In genomic region chr5:169695919-169696490, GRCh38 we compare ENCODE assay signal across 13 cellular contexts. TPM values are rescaled to one million over a fixed set of nuclear protein-coding genes. Genes with fewer than 3 reads are reported as not detected.
DNase-seq lines count a peak whose midpoint lies in the region; ATAC-seq lines count a peak whose summit lies in the region.
"Had no signal": no experiment of that assay in that cellular context is flagged by ENCODE, and none has a peak within 500 bp of the region (broad histone marks: within the 10 kb centered on the region; RNA-seq: fewer than 3 reads in every experiment).

No MANE protein-coding gene starts in this region.

- H3K27ac ChIP-seq in SJSA1 (peak overlapping the region; percentile 65), substantia nigra (ENCODE audit: low read depth, low read length, poor library complexity, severe bottlenecking) (no peak overlapping the region)

- no peaks in the 10 kb centered on the region for H3K9me3 ChIP-seq in SJSA1 (replicated peaks)

- H3K27me3 ChIP-seq in SJSA1 (replicated peaks): no peaks in the 10 kb centered on the region

- peaks cover 39% of the 10 kb centered on the region for H3K4me1 ChIP-seq in SJSA1 (replicated peaks)

- peaks cover 11 to 22% of the 10 kb centered on the region in 2 donors for H3K36me3 Mint-ChIP-seq in activated T-cell treated with anti-CD3 and anti-CD28 coated beads, Interleukin-2, amount 50 U/mL, for 72 hours (ENCODE audit: insufficient read depth in 2 of 2)
- H3K36me3 Mint-ChIP-seq in stimulated activated effector memory CD8-positive, alpha-beta T cell treated with anti-CD3 and anti-CD28 coated beads, Interleukin-12 subunit alpha, Interleukin-12 subunit beta, amount 100 ng/mL, for 72 hours: peaks cover 77% of the 10 kb centered on the region

- no peaks in the 10 kb centered on the region for H3K36me3 ChIP-seq in SJSA1

- no peaks in the 10 kb centered on the region for H3K9me3 Mint-ChIP-seq in activated T-cell treated with anti-CD3 and anti-CD28 coated beads, Interleukin-2, amount 50 U/mL, for 72 hours
- no peaks in the 10 kb centered on the region for H3K9me3 Mint-ChIP-seq in stimulated activated effector memory CD8-positive, alpha-beta T cell treated with anti-CD3 and anti-CD28 coated beads, Interleukin-12 subunit alpha, Interleukin-12 subunit beta, amount 100 ng/mL, for 72 hours

- H3K27ac Mint-ChIP-seq in activated T-cell treated with anti-CD3 and anti-CD28 coated beads, Interleukin-2, amount 50 U/mL, for 72 hours: peak overlapping the region; percentile 30
- peak overlapping the region; percentile 80 for H3K27ac Mint-ChIP-seq in stimulated activated effector memory CD8-positive, alpha-beta T cell treated with anti-CD3 and anti-CD28 coated beads, Interleukin-12 subunit alpha, Interleukin-12 subunit beta, amount 100 ng/mL, for 72 hours

- no peaks in the 10 kb centered on the region for H3K27me3 Mint-ChIP-seq in activated T-cell treated with anti-CD3 and anti-CD28 coated beads, Interleukin-2, amount 50 U/mL, for 72 hours (ENCODE audit: low read depth)
- H3K27me3 Mint-ChIP-seq: B cell had no signal

- no peak overlapping the region for H3K4me3 Mint-ChIP-seq in activated T-cell treated with anti-CD3 and anti-CD28 coated beads, Interleukin-2, amount 50 U/mL, for 72 hours
- no peak overlapping the region for H3K4me3 Mint-ChIP-seq in stimulated activated effector memory CD8-positive, alpha-beta T cell treated with anti-CD3 and anti-CD28 coated beads, Interleukin-12 subunit alpha, Interleukin-12 subunit beta, amount 100 ng/mL, for 72 hours
- H3K4me3 Mint-ChIP-seq: B cell had no signal

- DNase-seq in activated T-cell treated with anti-CD3 and anti-CD28 coated beads, Interleukin-2, amount 50 U/mL, for 72 hours: no peak
- no peak for DNase-seq in activated T-cell treated with anti-CD3 and anti-CD28 coated beads for 4 hours
- peak; percentile 92 to 98 for DNase-seq in SJSA1 (ENCODE audit: low read depth in 1 of 2, low spot score in 2 of 2)
- DNase-seq in fibroblast of peridontal ligament (ENCODE audit: extremely low read depth): peak; percentile 99
- no peak for DNase-seq in stimulated activated effector memory CD8-positive, alpha-beta T cell treated with anti-CD3 and anti-CD28 coated beads, Interleukin-12 subunit alpha, Interleukin-12 subunit beta, amount 100 ng/mL, for 72 hours (ENCODE audit: low spot score in 2 of 2)
- DNase-seq in substantia nigra (lab: John Stamatoyannopoulos, UW): no peak
- DNase-seq in NCI-H524 treated with DMSO at 0.1 percent for 48 hours (lab: John Stamatoyannopoulos, UW): no peak
- DNase-seq: activated gamma-delta T cell treated with Interleukin-2 at 50 U/mL for 16 hours, NCI-H748 treated with DMSO at 0.1 percent for 48 hours had no signal

- no peaks in the 10 kb centered on the region for H3K4me1 Mint-ChIP-seq in activated T-cell treated with anti-CD3 and anti-CD28 coated beads, Interleukin-2, amount 50 U/mL, for 72 hours (ENCODE audit: low read depth)
- H3K4me1 Mint-ChIP-seq in stimulated activated effector memory CD8-positive, alpha-beta T cell treated with anti-CD3 and anti-CD28 coated beads, Interleukin-12 subunit alpha, Interleukin-12 subunit beta, amount 100 ng/mL, for 72 hours: no peaks in the 10 kb centered on the region
- H3K4me1 Mint-ChIP-seq: B cell had no signal

- no peak for ATAC-seq in activated T-cell treated with anti-CD3 and anti-CD28 coated beads, Interleukin-2, amount 50 U/mL, for 72 hours (replicated peaks in 1 of 2)
- no peak for ATAC-seq in stimulated activated effector memory CD8-positive, alpha-beta T cell treated with anti-CD3 and anti-CD28 coated beads, Interleukin-12 subunit alpha, Interleukin-12 subunit beta, amount 100 ng/mL, for 72 hours
- ATAC-seq in GM18868 (IDR thresholded peaks at IDR 0.05; ENCODE audit: unreplicated experiment): no peak

- H3K4me3 ChIP-seq in SJSA1: no peak overlapping the region
- H3K4me3 ChIP-seq: lung, skin epidermis had no signal

RNA-seq across cellular contexts. Expression of gene DOCK2, which starts 58.9 kb away (rescaled TPM):
- total RNA-seq in activated T-cell treated with anti-CD3 and anti-CD28 coated beads, Interleukin-2, amount 50 U/mL, for 72 hours: 100 to 1,000 TPM; 242 to 245 TPM
- 1.5 and 3.5 TPM in 2 replicates for total RNA-seq in SJSA1 (2014; rRNA removed; shearing (Covaris generic))

Comparison
In these comparisons a context has a peak if more than half of its experiments do, and no peak if none do; other contexts are left out.
1. DNase-seq: peak in SJSA1 (2 of 2) and fibroblast of peridontal ligament (single experiment); none in activated T-cell treated with anti-CD3 and anti-CD28 coated beads, Interleukin-2, amount 50 U/mL, for 72 hours (0 of 2), activated T-cell treated with anti-CD3 and anti-CD28 coated beads for 4 hours (single experiment), stimulated activated effector memory CD8-positive, alpha-beta T cell treated with anti-CD3 and anti-CD28 coated beads, Interleukin-12 subunit alpha, Interleukin-12 subunit beta, amount 100 ng/mL, for 72 hours (0 of 2), substantia nigra (0 of 49) and NCI-H524 treated with DMSO at 0.1 percent for 48 hours (single experiment).
2. RNA of gene DOCK2, which starts 58.9 kb away (total RNA-seq): 242 to 245 TPM in activated T-cell treated with anti-CD3 and anti-CD28 coated beads, Interleukin-2, amount 50 U/mL, for 72 hours; 1.5 to 3.5 TPM in SJSA1; every median in the first group is over 10 times any median in the second.